9 cellular contexts compared by ENCODE assay signal in the genomic region with DNA sequence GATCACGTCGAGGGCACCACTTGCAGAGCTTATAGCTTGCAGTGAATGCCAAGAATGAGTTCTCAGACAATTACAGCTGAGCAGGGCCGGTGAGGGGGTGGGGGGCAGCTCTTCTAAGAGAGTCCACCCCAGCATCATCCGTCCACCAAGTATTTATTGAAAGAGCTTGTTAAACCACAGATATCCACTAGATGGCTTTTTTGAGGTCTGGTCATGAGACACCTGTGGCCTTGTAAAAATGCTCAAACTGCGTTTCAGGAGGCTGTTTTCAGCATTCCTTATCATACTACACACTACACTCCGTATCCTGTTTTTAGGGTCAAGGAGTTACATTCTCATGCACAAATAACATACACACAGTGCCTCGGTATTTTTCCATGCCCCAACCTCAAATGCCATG. TPM values are rescaled to one million over a fixed set of nuclear protein-coding genes. Genes with fewer than 3 reads are reported as not detected.
DNase-seq lines count a peak whose midpoint lies in the region; ATAC-seq and TF ChIP-seq lines count a peak whose summit lies in the region.
"Had no signal": no experiment of that assay in that cellular context is flagged by ENCODE, and none has a peak within 500 bp of the region (broad histone marks: within the 10 kb centered on the region; RNA-seq: fewer than 3 reads in every experiment).

No MANE protein-coding gene starts in this region.

- H2BK5ac ChIP-seq in H9 (ENCODE audit: insufficient read length, low read length): no peak overlapping the region

- H2BK120ac ChIP-seq in H9 (ENCODE audit: low read depth, low read length, poor library complexity, severe bottlenecking): no peak overlapping the region

- H3T11ph ChIP-seq in H9 (ENCODE audit: low read length): no peak overlapping the region

- H3K79me2 ChIP-seq in H9 (ENCODE audit: insufficient read depth, low read length): no peaks in the 10 kb centered on the region

- H2BK20ac ChIP-seq in H9 (ENCODE audit: low read depth, low read length, poor library complexity, severe bottlenecking): no peak overlapping the region

- H3K27me3 Mint-ChIP-seq in H9 (ENCODE audit: low read depth): no peaks in the 10 kb centered on the region

- WGBS in H9 (ENCODE audit: extremely low coverage, insufficient read length, low lambda C conversion rate): no CpG with 5 or more reads among the region's 7 CpGs

- H2BK15ac ChIP-seq in H9 (ENCODE audit: low read depth, low read length): no peak overlapping the region

- peaks cover 26 to 30% of the 10 kb centered on the region in 2 experiments for H3K9me3 Mint-ChIP-seq in H9

- H4K91ac ChIP-seq in H9 (ENCODE audit: insufficient read length, low read depth, low read length): no peak overlapping the region

- H3K56ac ChIP-seq in H9 (ENCODE audit: insufficient read length, low read depth, low read length): no peak overlapping the region

- no peak overlapping the region for H2AFZ ChIP-seq in H9 (ENCODE audit: low read length)

- no peaks in the 10 kb centered on the region for H3K79me1 ChIP-seq in H9 (ENCODE audit: insufficient read depth, low read depth, low read length, poor library complexity, severe bottlenecking)

- no peaks in the 10 kb centered on the region for H4K20me1 ChIP-seq in H9 (ENCODE audit: control insufficient read depth, insufficient read depth, insufficient read length)

- H3K23me2 ChIP-seq in H9 (ENCODE audit: insufficient read length, low read depth, low read length, poor library complexity, severe bottlenecking): no peaks in the 10 kb centered on the region

- peak; percentile 64 for TF ChIP-seq CTCF in H9 (conservative IDR thresholded peaks at IDR 0.05)

- peaks cover 2 to 3% of the 10 kb centered on the region in 2 experiments; a peak in 1 of 4 replicates for H3K4me1 Mint-ChIP-seq in H9

- no peak overlapping the region for H3K14ac ChIP-seq in H9 (ENCODE audit: insufficient read depth, low read length)

- peaks cover 48 to 76% (median 62%) of the 10 kb centered on the region in 3 experiments for H3K36me3 Mint-ChIP-seq in H9 (ENCODE audit: insufficient read depth in 1 of 3, low read depth in 3 of 3)

- no peaks in the 10 kb centered on the region for H3K27me3 ChIP-seq in H9 (ENCODE audit: insufficient read depth, low read length)
- H3K27me3 ChIP-seq: neutrophil had no signal

- peak overlapping the region; percentile 8 to 77 (median 13); a peak in 2 of 7 replicates for H3K27ac Mint-ChIP-seq in H9

- no peak overlapping the region for H3K18ac ChIP-seq in H9 (ENCODE audit: insufficient read length, low read depth, low read length)

- no peak overlapping the region for H4K8ac ChIP-seq in H9 (replicated peaks; ENCODE audit: insufficient read length, low read depth, low read length)

- no peak overlapping the region for H2BK12ac ChIP-seq in H9 (ENCODE audit: insufficient read length, low read depth, low read length)

- no peak overlapping the region for H2AK5ac ChIP-seq in H9 (ENCODE audit: insufficient read length, low read length)

- no peaks in the 10 kb centered on the region for H3K9me3 ChIP-seq in H9 (ENCODE audit: control insufficient read depth, low read depth, low read length)
- H3K9me3 ChIP-seq: neutrophil had no signal

- no peak overlapping the region for H3K9ac ChIP-seq in H9 (ENCODE audit: extremely low read depth, insufficient read length, low read length)

- H3K4me1 ChIP-seq in H9 (ENCODE audit: insufficient read depth, low read length): no peaks in the 10 kb centered on the region

- H3K4ac ChIP-seq in H9 (ENCODE audit: low read depth, low read length): no peak overlapping the region

- H3K27ac ChIP-seq in H9 (ENCODE audit: insufficient read length, low read depth, low read length): no peak overlapping the region
- H3K27ac ChIP-seq: neutrophil had no signal

- peak; percentile 17 for DNase-seq in AG20443 (ENCODE audit: low spot score)
- DNase-seq in H9: peak; percentile 28
- DNase-seq in islet precursor cell: peak; percentile 65
- DNase-seq in KG1 (lab: John Stamatoyannopoulos, UW): no peak
- DNase-seq in globus pallidus (ENCODE audit: low spot score): no peak
- DNase-seq in activated CD4-positive, alpha-beta T cell treated with anti-CD3 and anti-CD28 coated beads, Interleukin-2, amount 50 U/mL, for 4 hours: no peak

- H3K23ac ChIP-seq in H9 (ENCODE audit: insufficient read length, low read depth, low read length): no peak overlapping the region

- H4K5ac ChIP-seq in H9 (ENCODE audit: insufficient read length, low read depth, low read length): no peak overlapping the region

- no peak overlapping the region for H3K4me3 Mint-ChIP-seq in H9

- ATAC-seq in SK-N-SH treated with all-trans-retinoic acid at 6 μM for 48 hours (peak; percentile 83), GM21737 (IDR thresholded peaks at IDR 0.05; ENCODE audit: unreplicated experiment) (no peak)

- H3K4me2 ChIP-seq in H9 (ENCODE audit: insufficient read depth, insufficient read length, low read length): no peak overlapping the region

TF ChIP-seq in SK-N-SH treated with all-trans-retinoic acid at 6 μM for 48 hours, 23 proteins besides CTCF, POLR2A, EP300 and RAD21:
- no peak for TF ChIP-seq BACH2 (CRISPR knock-in tag; IDR thresholded peaks at IDR 0.05; ENCODE audit: borderline replicate concordance)
- TF ChIP-seq, protein P1, sequence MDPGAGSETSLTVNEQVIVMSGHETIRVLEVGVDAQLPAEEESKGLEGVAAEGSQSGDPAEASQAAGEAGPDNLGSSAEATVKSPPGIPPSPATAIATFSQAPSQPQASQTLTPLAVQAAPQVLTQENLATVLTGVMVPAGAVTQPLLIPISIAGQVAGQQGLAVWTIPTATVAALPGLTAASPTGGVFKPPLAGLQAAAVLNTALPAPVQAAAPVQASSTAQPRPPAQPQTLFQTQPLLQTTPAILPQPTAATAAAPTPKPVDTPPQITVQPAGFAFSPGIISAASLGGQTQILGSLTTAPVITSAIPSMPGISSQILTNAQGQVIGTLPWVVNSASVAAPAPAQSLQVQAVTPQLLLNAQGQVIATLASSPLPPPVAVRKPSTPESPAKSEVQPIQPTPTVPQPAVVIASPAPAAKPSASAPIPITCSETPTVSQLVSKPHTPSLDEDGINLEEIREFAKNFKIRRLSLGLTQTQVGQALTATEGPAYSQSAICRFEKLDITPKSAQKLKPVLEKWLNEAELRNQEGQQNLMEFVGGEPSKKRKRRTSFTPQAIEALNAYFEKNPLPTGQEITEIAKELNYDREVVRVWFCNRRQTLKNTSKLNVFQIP (CRISPR knock-in tag; IDR thresholded peaks at IDR 0.05; ENCODE audit: borderline replicate concordance, low read depth): no peak
- TF ChIP-seq CSDC2 (CRISPR knock-in tag; IDR thresholded peaks at IDR 0.05): no peak
- no peak for TF ChIP-seq GLIS3 (CRISPR knock-in tag; IDR thresholded peaks at IDR 0.05)
- no peak for TF ChIP-seq CREB5 (CRISPR knock-in tag; IDR thresholded peaks at IDR 0.05; ENCODE audit: low read depth)
- no peak for TF ChIP-seq ZNF8 (CRISPR knock-in tag; IDR thresholded peaks at IDR 0.05)
- no peak for TF ChIP-seq SNAI2 (CRISPR knock-in tag; IDR thresholded peaks at IDR 0.05)
- no peak for TF ChIP-seq ZC3H10 (CRISPR knock-in tag; IDR thresholded peaks at IDR 0.05)

RNA-seq across cellular contexts. Expression of gene DNAJC10, which starts 51.5 kb away (rescaled TPM):
- total RNA-seq in H9 (2021): 119 and 129 TPM in 2 replicates

Comparison
In these comparisons a context has a peak if more than half of its experiments do, and no peak if none do; other contexts are left out.
1. DNase-seq: peak in AG20443 (single experiment), H9 (single experiment) and islet precursor cell (single experiment); none in KG1 (single experiment), globus pallidus (single experiment) and activated CD4-positive, alpha-beta T cell treated with anti-CD3 and anti-CD28 coated beads, Interleukin-2, amount 50 U/mL, for 4 hours (0 of 2).